In genomic region chr10:3782456-3783312, GRCh38 we compare ENCODE assay signal across 8 cellular contexts. TPM values are rescaled to one million over a fixed set of nuclear protein-coding genes. Genes with fewer than 3 reads are reported as not detected.
DNase-seq lines count a peak whose midpoint lies in the region; ATAC-seq and TF ChIP-seq lines count a peak whose summit lies in the region.

No MANE protein-coding gene starts in this region.

- H3K18ac ChIP-seq in H9 (ENCODE audit: insufficient read length, low read depth, low read length): peak overlapping the region; percentile 13

- DNase-seq in COLO829 (ENCODE audit: low spot score) (peak; percentile 79), H9 (peak; percentile 33), foreskin fibroblast (peak; percentile 86 to 93), uterus (peak; percentile 61 to 82)
- peak; percentile 71 for DNase-seq in activated naive CD4-positive, alpha-beta T cell treated with anti-CD3 and anti-CD28 coated beads, Interleukin-2, amount 10 ng/mL, durations not matched to agents 7 days and 5 days
- DNase-seq in naive thymus-derived CD8-positive, alpha-beta T cell: peak in 7 of 10 donors; percentile 44 to 83 (median 63)

- POLR2A ChIA-PET in naive thymus-derived CD8-positive, alpha-beta T cell (lab: Charles Lee): interaction anchor here (0.5 to 6.5 kb wide), 17 partner anchors 9 to 190 kb away, joined by 3 to 222 read pairs (median 4); no protein-coding TSS in a partner anchor

- peaks cover 7% of the 10 kb centered on the region for H3K79me1 ChIP-seq in H9 (ENCODE audit: insufficient read depth, low read depth, low read length, poor library complexity, severe bottlenecking)

- peaks cover 44 to 60% (median 58%) of the 10 kb centered on the region in 3 experiments for H3K36me3 Mint-ChIP-seq in H9 (ENCODE audit: insufficient read depth in 1 of 3, low read depth in 3 of 3)
- peaks cover 69% of the 10 kb centered on the region for H3K36me3 Mint-ChIP-seq in activated naive CD4-positive, alpha-beta T cell treated with anti-CD3 and anti-CD28 coated beads, Interleukin-2, amount 10 ng/mL, durations not matched to agents 7 days and 5 days
- peaks cover 9 to 52% (median 21%) of the 10 kb centered on the region in 3 donors for H3K36me3 Mint-ChIP-seq in naive thymus-derived CD8-positive, alpha-beta T cell

- H3K14ac ChIP-seq in H9 (ENCODE audit: insufficient read depth, low read length): peak overlapping the region; percentile 26; the same call in 1 of the 2 replicates

- no peak overlapping the region for H2BK12ac ChIP-seq in H9 (ENCODE audit: insufficient read length, low read depth, low read length)

- no peak for TF ChIP-seq CTCF in H9 (conservative IDR thresholded peaks at IDR 0.05)
- no peak for TF ChIP-seq CTCF in OCI-LY1 (IDR thresholded peaks at IDR 0.05; ENCODE audit: low read length)
- no peak for TF ChIP-seq CTCF in foreskin fibroblast (IDR thresholded peaks at IDR 0.05; ENCODE audit: low read depth, low read length)
- TF ChIP-seq CTCF in uterus (IDR thresholded peaks at IDR 0.05): peak in 3 of 4 experiments; percentile 4 to 10 (median 7)

- peaks cover 22% of the 10 kb centered on the region for H3K23me2 ChIP-seq in H9 (ENCODE audit: insufficient read length, low read depth, low read length, poor library complexity, severe bottlenecking)

- H3K9me3 ChIP-seq in H9 (ENCODE audit: control insufficient read depth, low read depth, low read length) (no peaks in the 10 kb centered on the region), OCI-LY1 (ENCODE audit: low read length) (no peaks in the 10 kb centered on the region), uterus (no peaks in the 10 kb centered on the region)

- H4K20me1 ChIP-seq in H9 (ENCODE audit: control insufficient read depth, insufficient read depth, insufficient read length): peaks cover 3% of the 10 kb centered on the region
- H4K20me1 ChIP-seq in OCI-LY1 (ENCODE audit: insufficient read depth, low read length): no peaks in the 10 kb centered on the region

- peak overlapping the region; percentile 88 to 95 for H3K4me3 Mint-ChIP-seq in H9
- peak overlapping the region; percentile 94 for H3K4me3 Mint-ChIP-seq in activated naive CD4-positive, alpha-beta T cell treated with anti-CD3 and anti-CD28 coated beads, Interleukin-2, amount 10 ng/mL, durations not matched to agents 7 days and 5 days
- H3K4me3 Mint-ChIP-seq in naive thymus-derived CD8-positive, alpha-beta T cell: peak overlapping the region; percentile 94 to 100 (median 96)

- peaks cover 0 to 5% of the 10 kb centered on the region in 2 experiments; a peak in 3 of 5 replicates for H3K9me3 Mint-ChIP-seq in H9
- H3K9me3 Mint-ChIP-seq in activated naive CD4-positive, alpha-beta T cell treated with anti-CD3 and anti-CD28 coated beads, Interleukin-2, amount 10 ng/mL, durations not matched to agents 7 days and 5 days: no peaks in the 10 kb centered on the region
- H3K9me3 Mint-ChIP-seq in naive thymus-derived CD8-positive, alpha-beta T cell: peaks cover 0 to 4% (median 0%) of the 10 kb centered on the region in 9 donors

- peaks cover 8% of the 10 kb centered on the region; the same call in 1 of the 2 replicates for H3K4me1 ChIP-seq in H9 (ENCODE audit: insufficient read depth, low read length)
- H3K4me1 ChIP-seq in OCI-LY1 (ENCODE audit: insufficient read depth, low read length, severe bottlenecking): peaks cover 34% of the 10 kb centered on the region
- H3K4me1 ChIP-seq in uterus: peaks cover 5 to 6% of the 10 kb centered on the region in 2 donors

- H3K9me2 ChIP-seq in OCI-LY1 (ENCODE audit: low read depth, low read length): no peaks in the 10 kb centered on the region

- H2BK20ac ChIP-seq in H9 (ENCODE audit: low read depth, low read length, poor library complexity, severe bottlenecking): no peak overlapping the region

- peak overlapping the region; percentile 67 to 98 (median 96); a peak in 5 of 7 replicates for H3K27ac Mint-ChIP-seq in H9
- peak overlapping the region; percentile 96 for H3K27ac Mint-ChIP-seq in activated naive CD4-positive, alpha-beta T cell treated with anti-CD3 and anti-CD28 coated beads, Interleukin-2, amount 10 ng/mL, durations not matched to agents 7 days and 5 days
- peak overlapping the region; percentile 94 to 99 (median 96) for H3K27ac Mint-ChIP-seq in naive thymus-derived CD8-positive, alpha-beta T cell

- H3K56ac ChIP-seq in H9 (ENCODE audit: insufficient read length, low read depth, low read length): no peak overlapping the region

- H2BK120ac ChIP-seq in H9 (ENCODE audit: low read depth, low read length, poor library complexity, severe bottlenecking): no peak overlapping the region

- H4K5ac ChIP-seq in H9 (ENCODE audit: insufficient read length, low read depth, low read length): no peak overlapping the region

- no peak overlapping the region for H2AFZ ChIP-seq in H9 (ENCODE audit: low read length)
- no peak overlapping the region for H2AFZ ChIP-seq in OCI-LY1 (ENCODE audit: low read length)

- H3K27me3 ChIP-seq in H9 (ENCODE audit: insufficient read depth, low read length): no peaks in the 10 kb centered on the region
- no peaks in the 10 kb centered on the region for H3K27me3 ChIP-seq in OCI-LY1 (ENCODE audit: insufficient read depth, low read length)
- H3K27me3 ChIP-seq in uterus: no peaks in the 10 kb centered on the region

- H2AK5ac ChIP-seq in H9 (ENCODE audit: insufficient read length, low read length): no peak overlapping the region

- H3K36me3 ChIP-seq in OCI-LY1 (ENCODE audit: insufficient read depth, low read length) (peaks cover 45% of the 10 kb centered on the region), uterus (no peaks in the 10 kb centered on the region)

- H3K4ac ChIP-seq in H9 (ENCODE audit: low read depth, low read length): no peak overlapping the region; the same call in 1 of the 2 replicates

- intact Hi-C loops in uterus (cut with DNase I; ENCODE audit: low total_unique reads): loop anchor here (10.0 kb wide), 1 partner anchor 462 kb away; no protein-coding TSS in a partner anchor

- H2BK5ac ChIP-seq in H9 (ENCODE audit: insufficient read length, low read length): no peak overlapping the region

- CTCF ChIA-PET in activated naive CD4-positive, alpha-beta T cell treated with anti-CD3 and anti-CD28 coated beads, Interleukin-2, amount 10 ng/mL, durations not matched to agents 7 days and 5 days (lab: Charles Lee): interaction anchor here (0.8 to 1.4 kb wide), 3 partner anchors 18 to 48 kb away, joined by 4 to 8 read pairs (median 6); no protein-coding TSS in a partner anchor

- H3K9ac ChIP-seq in H9 (ENCODE audit: extremely low read depth, insufficient read length, low read length) (peak overlapping the region; percentile 86), OCI-LY1 (ENCODE audit: low read length) (peak overlapping the region; percentile 99)

- H4K8ac ChIP-seq in H9 (replicated peaks; ENCODE audit: insufficient read length, low read depth, low read length): no peak overlapping the region

- peak; percentile 20 to 22 for ATAC-seq in naive thymus-derived CD8-positive, alpha-beta T cell
- no peak for ATAC-seq in HG02970 (IDR thresholded peaks at IDR 0.05; ENCODE audit: low FRiP score, unreplicated experiment)

- WGBS in H9 (ENCODE audit: extremely low coverage, insufficient read length, low lambda C conversion rate): no CpG with 5 or more reads among the region's 13 CpGs

- no peak overlapping the region for H3K27ac ChIP-seq in H9 (ENCODE audit: insufficient read length, low read depth, low read length)
- H3K27ac ChIP-seq in OCI-LY1 (ENCODE audit: low read depth, low read length, poor library complexity, severe bottlenecking): peak overlapping the region; percentile 85
- H3K27ac ChIP-seq in uterus: peak overlapping the region; percentile 99 to 100

- peaks cover 39 to 42% of the 10 kb centered on the region in 2 experiments for H3K4me1 Mint-ChIP-seq in H9
- H3K4me1 Mint-ChIP-seq in activated naive CD4-positive, alpha-beta T cell treated with anti-CD3 and anti-CD28 coated beads, Interleukin-2, amount 10 ng/mL, durations not matched to agents 7 days and 5 days: peaks cover 63% of the 10 kb centered on the region
- peaks cover 37 to 73% (median 56%) of the 10 kb centered on the region in 4 donors for H3K4me1 Mint-ChIP-seq in naive thymus-derived CD8-positive, alpha-beta T cell

- no peaks in the 10 kb centered on the region for H3F3A ChIP-seq in OCI-LY1 (ENCODE audit: insufficient read depth, low read length)

- H4K91ac ChIP-seq in H9 (ENCODE audit: insufficient read length, low read depth, low read length): no peak overlapping the region

- no peak overlapping the region for H3K23ac ChIP-seq in H9 (ENCODE audit: insufficient read length, low read depth, low read length)

- H3K4me3 ChIP-seq in OCI-LY1 (ENCODE audit: low read depth, low read length, poor library complexity, severe bottlenecking): peak overlapping the region; percentile 100
- peak overlapping the region; percentile 77 to 89 for H3K4me3 ChIP-seq in foreskin fibroblast (ENCODE audit: low read depth in 1 of 2, low read length in 2 of 2)
- H3K4me3 ChIP-seq in uterus: peak overlapping the region; percentile 86 to 93

- no peaks in the 10 kb centered on the region; the same call in none of the 2 replicates for H3K27me3 Mint-ChIP-seq in H9 (ENCODE audit: low read depth)
- peaks cover 6% of the 10 kb centered on the region for H3K27me3 Mint-ChIP-seq in activated naive CD4-positive, alpha-beta T cell treated with anti-CD3 and anti-CD28 coated beads, Interleukin-2, amount 10 ng/mL, durations not matched to agents 7 days and 5 days
- no peaks in the 10 kb centered on the region for H3K27me3 Mint-ChIP-seq in naive thymus-derived CD8-positive, alpha-beta T cell

- TF ChIP-seq POLR2A in uterus (IDR thresholded peaks at IDR 0.05): peak; percentile 61 to 79

- H3K4me2 ChIP-seq in H9 (ENCODE audit: insufficient read depth, insufficient read length, low read length): peak overlapping the region; percentile 96
- H3K4me2 ChIP-seq in OCI-LY1 (ENCODE audit: low read length): peak overlapping the region; percentile 95

- H3K79me2 ChIP-seq in H9 (ENCODE audit: insufficient read depth, low read length): peaks cover 29% of the 10 kb centered on the region; the same call in 1 of the 2 replicates
- peaks cover 30% of the 10 kb centered on the region for H3K79me2 ChIP-seq in OCI-LY1 (ENCODE audit: insufficient read depth, low read length)

- H2BK15ac ChIP-seq in H9 (ENCODE audit: low read depth, low read length): peak overlapping the region; percentile 70; the same call in 1 of the 2 replicates

- H3T11ph ChIP-seq in H9 (ENCODE audit: low read length): no peak overlapping the region

RNA-seq across cellular contexts. Expression of gene KLF6, which starts 2.3 kb away (rescaled TPM):
- total RNA-seq in H9 (2021): 19.3 and 20.9 TPM in 2 replicates
- total RNA-seq in naive thymus-derived CD8-positive, alpha-beta T cell: 100 to 1,000 TPM; 147 to 155 TPM
- polyA plus RNA-seq in naive thymus-derived CD8-positive, alpha-beta T cell: 100 to 1,000 TPM; 106 to 294 (median 115) TPM
- total RNA-seq in uterus: 100 to 1,000 TPM in 2 of 4 donors, 10 to 100 TPM in 2; 47.9 to 128 (median 87.4) TPM

Comparison
In these comparisons a context has a peak if more than half of its experiments do, and no peak if none do; other contexts are left out.
1. DNase-seq: peak in every context shown above with its lines; median percentile 90 in foreskin fibroblast; 79 in COLO829; 72 in uterus; 71 in activated naive CD4-positive, alpha-beta T cell treated with anti-CD3 and anti-CD28 coated beads, Interleukin-2, amount 10 ng/mL, durations not matched to agents 7 days and 5 days; 63 in naive thymus-derived CD8-positive, alpha-beta T cell; 33 in H9.
2. CTCF ChIP-seq: peak in uterus (3 of 4); none in H9 (single experiment), OCI-LY1 (single experiment) and foreskin fibroblast (single experiment).
3. Peak in every context shown above with its lines, with median percentiles within 50 percentile points of each other: H3K27ac Mint-ChIP-seq, H3K4me3 Mint-ChIP-seq and H3K4me3 ChIP-seq.